In the genomic region with DNA sequence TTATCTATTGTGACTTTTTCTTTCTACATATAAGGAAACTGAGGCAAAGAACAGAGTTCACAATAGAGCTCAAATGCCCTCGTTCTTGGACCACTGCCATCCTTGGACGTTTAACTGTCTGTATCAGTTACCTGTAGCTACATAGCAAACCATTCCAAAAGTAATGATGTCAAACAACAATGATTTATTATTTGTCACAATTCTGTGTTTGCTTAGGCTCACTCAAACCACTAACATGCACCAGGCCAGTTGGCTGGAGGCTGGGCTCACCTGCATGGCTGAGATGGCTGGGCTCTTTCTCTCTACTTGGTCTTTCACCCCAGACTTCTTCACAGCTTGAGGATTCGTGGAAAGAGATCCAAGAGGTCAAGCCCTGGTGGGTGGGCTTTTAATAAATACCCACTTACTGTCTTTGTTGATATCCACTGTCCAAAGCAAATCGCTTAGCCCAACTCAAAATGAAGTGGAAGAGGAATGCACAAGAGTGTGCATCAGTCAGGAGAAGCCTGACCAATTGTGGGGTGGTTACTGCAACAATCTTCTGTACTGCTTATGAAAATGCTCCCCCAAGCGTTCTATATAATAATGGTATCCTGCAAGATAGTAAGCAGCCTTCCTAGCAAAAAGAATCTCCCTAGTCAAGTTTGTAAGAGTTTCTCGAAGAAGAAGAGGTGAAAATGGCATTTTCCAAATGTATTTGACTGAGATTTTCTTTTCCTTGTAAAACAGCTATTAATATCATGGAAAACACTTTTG, we compare ENCODE assay signal across 14 cellular contexts.
DNase-seq lines count a peak whose midpoint lies in the region; ATAC-seq and TF ChIP-seq lines count a peak whose summit lies in the region.
"Had no signal": no experiment of that assay in that cellular context is flagged by ENCODE, and none has a peak within 500 bp of the region (broad histone marks: within the 10 kb centered on the region; RNA-seq: fewer than 3 reads in every experiment).

No MANE protein-coding gene starts in this region.

- DNase-seq in DMS153 treated with DMSO at 0.1 percent for 48 hours (lab: John Stamatoyannopoulos, UW; ENCODE audit: unreplicated experiment), result peak; percentile 64
- peak; percentile 24 for DNase-seq in IMR-90
- DNase-seq in RKO (ENCODE audit: low spot score), result peak; percentile 37
- peak; percentile 31 for DNase-seq in fibroblast of peridontal ligament (ENCODE audit: extremely low read depth)
- no peak for DNase-seq in posterior cingulate gyrus
- no peak for DNase-seq in ascending aorta (ENCODE audit: low spot score in 2 of 2)
- DNase-seq in NCI-H524 treated with DMSO at 0.1 percent for 48 hours (lab: John Stamatoyannopoulos, UW), result no peak
- DNase-seq: activated CD8-positive, alpha-beta memory T cell treated with anti-CD3 and anti-CD28 coated beads for 24 hours; activated naive CD4-positive, alpha-beta T cell treated with anti-CD3 and anti-CD28 coated beads, Interleukin-2, amount 50 U/mL, for 16 hours; cerebellar nuclear complex; NK-92 treated with Interleukin-12 subunit alpha and Interleukin-12 subunit beta, amount 100 ng/mL, for 24 hours; stimulated activated CD4-positive, alpha-beta T cell treated with anti-CD3 and anti-CD28 coated beads, Interleukin-2, amount 100 ng/mL, for 48 hours; stimulated activated naive CD8-positive, alpha-beta T cell treated with anti-CD3 and anti-CD28 coated beads, Interleukin-15, amount 100 ng/mL, for 72 hours had no signal

- H2BK5ac ChIP-seq in IMR-90 (ENCODE audit: low read depth, low read length, poor library complexity, severe bottlenecking), result no peak overlapping the region

- H4K5ac ChIP-seq in IMR-90 (ENCODE audit: low read depth, low read length), result no peak overlapping the region

- no peak overlapping the region for H3K9ac ChIP-seq in IMR-90 (ENCODE audit: low read depth, low read length)

- H2AK9ac ChIP-seq in IMR-90 (replicated peaks; ENCODE audit: low read depth, low read length, poor library complexity), result no peak overlapping the region

- no peak overlapping the region for H2AK5ac ChIP-seq in IMR-90 (ENCODE audit: low read depth, low read length)

- no peak overlapping the region for H2BK120ac ChIP-seq in IMR-90 (ENCODE audit: low read depth, low read length)

- H3K4ac ChIP-seq in IMR-90 (ENCODE audit: low read depth, low read length), result no peak overlapping the region

- TF ChIP-seq CTCF in IMR-90 (conservative IDR thresholded peaks at IDR 0.05; ENCODE audit: low read depth, low read length), result 0 out of 2 replicates have a peak, but pooled peaks have one; percentile 26
- TF ChIP-seq CTCF in ascending aorta (IDR thresholded peaks at IDR 0.05), result no peak

- H3K14ac ChIP-seq in IMR-90 (replicated peaks; ENCODE audit: low read depth, low read length), result no peak overlapping the region

- H3K56ac ChIP-seq in IMR-90 (ENCODE audit: extremely low read depth, insufficient read depth, low read length), result no peak overlapping the region

- no peak overlapping the region for H4K8ac ChIP-seq in IMR-90 (ENCODE audit: low read depth in 2 of 2, low read length in 2 of 2)

- TF ChIP-seq POLR2A in IMR-90 (IDR thresholded peaks at IDR 0.05; ENCODE audit: low read depth, low read length), result no peak

- POLR2A ChIA-PET in IMR-90 (lab: Charles Lee; ENCODE audit: unreplicated experiment), result interaction anchor here (0.6 kb wide), 1 partner anchor 235 kb away, joined by 4 read pairs; no protein-coding TSS in a partner anchor

- CTCF ChIA-PET in IMR-90 (lab: Yijun Ruan, JAX), result interaction anchor here (0.7 kb wide), 1 partner anchor 233 kb away, joined by 4 read pairs; no protein-coding TSS in a partner anchor

- H3K4me3 ChIP-seq in IMR-90 (ENCODE audit: insufficient read depth, low read depth, low read length) (no peak overlapping the region), ascending aorta (no peak overlapping the region)
- H3K4me3 ChIP-seq: HAP-1 had no signal

- in situ Hi-C loops in IMR-90 (cut with MboI; ENCODE audit: low sequenced_read_pairs), result no loop called here

- H3K9me3 ChIP-seq in IMR-90 (ENCODE audit: control insufficient read depth, insufficient read depth, low read length) (no peaks in the 10 kb centered on the region), ascending aorta (no peaks in the 10 kb centered on the region)
- H3K9me3 ChIP-seq: HAP-1 had no signal

- intact Hi-C loops in IMR-90 (cut with micrococcal nuclease), result loop anchor here (5.0 to 10.0 kb wide), 5 partner anchors 139 to 484 kb away; no protein-coding TSS in a partner anchor
- intact Hi-C loops in posterior cingulate gyrus (cut with DNase I), result loop anchor here (5.0 kb wide), 2 partner anchors 609 to 1109 kb away; no protein-coding TSS in a partner anchor
- intact Hi-C loops in ascending aorta (cut with DNase I), result loop anchor here (5.0 kb wide), 1 partner anchor 609 kb away; no protein-coding TSS in a partner anchor

- H3K4me2 ChIP-seq in IMR-90 (ENCODE audit: low read depth, low read length), result no peak overlapping the region

- no peak for ATAC-seq in IMR-90 (ENCODE audit: low read depth)
- ATAC-seq: stimulated activated naive CD8-positive, alpha-beta T cell treated with anti-CD3 and anti-CD28 coated beads, Interleukin-15, amount 100 ng/mL, for 72 hours had no signal

- no CpG with 5 or more reads among the region's 6 CpGs for WGBS in IMR-90 (ENCODE audit: extremely low coverage in 2 of 2, insufficient read length in 1 of 2), 2 experiments

- no peak overlapping the region for H3K27ac ChIP-seq in IMR-90 (ENCODE audit: insufficient read depth, low read length)
- H3K27ac ChIP-seq in ascending aorta, result no peak overlapping the region

- no peaks in the 10 kb centered on the region for H3K79me1 ChIP-seq in IMR-90 (ENCODE audit: low read depth in 1 of 2, low read length in 2 of 2)

- no peaks in the 10 kb centered on the region for H4K20me1 ChIP-seq in IMR-90 (ENCODE audit: insufficient read depth, low read length)

- peak; percentile 24; the same call in 1 of the 2 replicates for TF ChIP-seq RAD21 in IMR-90 (IDR thresholded peaks at IDR 0.05; ENCODE audit: low read length)

- no TSS peak for BruUV-seq in IMR-90 (replicated peaks; lab: Mats Ljungman, UMichigan)

- no peak overlapping the region for H4K91ac ChIP-seq in IMR-90 (ENCODE audit: insufficient read depth, low read depth, low read length)

- no peak overlapping the region for H2BK20ac ChIP-seq in IMR-90 (ENCODE audit: low read depth, low read length)

- no peak overlapping the region for H3K23ac ChIP-seq in IMR-90 (ENCODE audit: low read depth, low read length)

- peaks cover 4% of the 10 kb centered on the region; the same call in 1 of the 2 replicates for H3K9me1 ChIP-seq in IMR-90 (ENCODE audit: insufficient read depth, low read length)

- H3K18ac ChIP-seq in IMR-90 (ENCODE audit: low read depth, low read length), result no peak overlapping the region

- H2BK15ac ChIP-seq in IMR-90 (ENCODE audit: low read depth, low read length), result no peak overlapping the region

- no peak overlapping the region for H2AFZ ChIP-seq in IMR-90 (replicated peaks; ENCODE audit: low read length, poor library complexity)

- H3K27me3 ChIP-seq in IMR-90 (ENCODE audit: control insufficient read depth, insufficient read depth, low read length) (no peaks in the 10 kb centered on the region), ascending aorta (no peaks in the 10 kb centered on the region)

- H3K4me1 ChIP-seq in IMR-90 (ENCODE audit: control insufficient read depth, insufficient read depth, low read length) (peaks cover 5% of the 10 kb centered on the region; the same call in 1 of the 2 replicates), ascending aorta (no peaks in the 10 kb centered on the region)
- H3K4me1 ChIP-seq: HAP-1 had no signal

- H3K36me3 ChIP-seq in IMR-90 (ENCODE audit: control insufficient read depth, insufficient read depth, low read length), result no peaks in the 10 kb centered on the region
- H3K36me3 ChIP-seq in ascending aorta, result no peaks in the 10 kb centered on the region
- H3K36me3 ChIP-seq: HAP-1 had no signal

- dilution Hi-C loops in IMR-90 (cut with HindIII; ENCODE audit: low sequenced_read_pairs, unreplicated experiment), result no loop called here

TF ChIP-seq in IMR-90, 13 proteins besides CTCF, POLR2A, EP300 and RAD21:
- TF ChIP-seq SMC3 (IDR thresholded peaks at IDR 0.05; ENCODE audit: low read depth, low read length) (0 out of 2 replicates have a peak, but pooled peaks have one; percentile 5), BHLHE40 (IDR thresholded peaks at IDR 0.05; ENCODE audit: low read depth, low read length) (no peak)
- TF ChIP-seq, protein P1, sequence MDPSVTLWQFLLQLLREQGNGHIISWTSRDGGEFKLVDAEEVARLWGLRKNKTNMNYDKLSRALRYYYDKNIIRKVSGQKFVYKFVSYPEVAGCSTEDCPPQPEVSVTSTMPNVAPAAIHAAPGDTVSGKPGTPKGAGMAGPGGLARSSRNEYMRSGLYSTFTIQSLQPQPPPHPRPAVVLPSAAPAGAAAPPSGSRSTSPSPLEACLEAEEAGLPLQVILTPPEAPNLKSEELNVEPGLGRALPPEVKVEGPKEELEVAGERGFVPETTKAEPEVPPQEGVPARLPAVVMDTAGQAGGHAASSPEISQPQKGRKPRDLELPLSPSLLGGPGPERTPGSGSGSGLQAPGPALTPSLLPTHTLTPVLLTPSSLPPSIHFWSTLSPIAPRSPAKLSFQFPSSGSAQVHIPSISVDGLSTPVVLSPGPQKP (IDR thresholded peaks at IDR 0.05; ENCODE audit: borderline replicate concordance, low read depth, low read length), result no peak
TF ChIP-seq in IMR-90: peak in this region for 1.

Comparison
In these comparisons a context has a peak if more than half of its experiments do, and no peak if none do; other contexts are left out.
1. DNase-seq: peak in DMS153 treated with DMSO at 0.1 percent for 48 hours (single experiment), IMR-90 (single experiment), RKO (single experiment) and fibroblast of peridontal ligament (single experiment); none in posterior cingulate gyrus (0 of 10), ascending aorta (0 of 2) and NCI-H524 treated with DMSO at 0.1 percent for 48 hours (single experiment).